1 cellular context compared by ENCODE assay signal in the genomic region with DNA sequence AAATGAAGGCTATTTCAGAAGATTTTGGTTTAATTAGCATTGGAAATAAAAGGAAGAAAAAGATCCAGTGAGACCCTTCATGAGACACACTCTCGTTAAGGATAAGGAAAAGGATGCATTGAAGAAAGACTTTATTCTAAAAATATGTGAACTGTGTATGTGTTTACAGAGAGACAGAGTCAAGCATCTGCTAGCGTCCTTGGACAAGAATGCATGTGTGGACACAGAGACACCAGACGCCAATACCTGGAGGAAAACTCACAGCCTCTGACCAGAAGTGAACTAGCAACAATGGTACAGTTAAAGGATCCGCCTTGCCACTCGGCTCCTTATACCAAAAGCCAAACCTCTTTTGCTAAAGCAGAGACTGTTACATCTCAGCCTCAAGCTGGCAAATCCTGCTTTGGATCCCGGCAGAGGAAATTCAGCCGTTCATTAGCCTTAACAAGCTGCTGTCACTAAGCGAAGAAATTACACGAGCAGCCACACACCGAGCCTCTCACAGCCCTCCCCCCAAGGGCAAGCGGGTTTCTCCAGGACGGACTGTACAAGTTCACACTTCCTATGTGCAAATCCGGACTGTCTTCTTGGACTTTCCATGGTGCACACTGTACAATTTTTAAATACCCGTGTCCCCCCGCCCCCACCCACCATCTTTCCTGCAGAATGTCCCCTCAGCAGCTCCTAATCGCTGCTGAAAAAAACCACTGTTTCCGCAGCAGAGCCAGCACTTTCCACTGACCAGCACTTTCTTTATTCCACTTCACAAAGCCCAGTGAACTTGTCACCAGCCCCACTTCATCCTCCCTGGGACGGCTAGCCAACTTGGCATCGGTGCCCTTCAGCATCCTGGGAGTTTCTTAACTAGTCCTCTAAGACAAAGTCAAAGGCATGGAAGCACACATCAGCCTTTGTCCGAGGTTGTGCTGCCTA.
TF ChIP-seq lines count a peak whose summit lies in the region.

No MANE protein-coding gene starts in this region.

TF ChIP-seq in H1, 55 proteins besides CTCF, POLR2A, EP300 and RAD21:
- TF ChIP-seq POLR2AphosphoS5 (IDR thresholded peaks at IDR 0.05; ENCODE audit: low read depth, low read length), result no peak
- peak; percentile 24 for TF ChIP-seq SAP30 (IDR thresholded peaks at IDR 0.05; ENCODE audit: insufficient read depth, insufficient replicate concordance, low read length)
TF ChIP-seq in H1: peak in this region for 1.
